In genomic region chr1:31666290-31666963, GRCh38 we compare ENCODE assay signal across 9 cellular contexts. TPM values are rescaled to one million over a fixed set of nuclear protein-coding genes. Genes with fewer than 3 reads are reported as not detected.
DNase-seq lines count a peak whose midpoint lies in the region; ATAC-seq and TF ChIP-seq lines count a peak whose summit lies in the region.
"Had no signal": no experiment of that assay in that cellular context is flagged by ENCODE, and none has a peak within 500 bp of the region (broad histone marks: within the 10 kb centered on the region; RNA-seq: fewer than 3 reads in every experiment).

No MANE protein-coding gene starts in this region.

- H3K27ac Mint-ChIP-seq in endothelial cell (ENCODE audit: unreplicated experiment): no peak overlapping the region

- no peak for ATAC-seq in HG03378 (IDR thresholded peaks at IDR 0.05; ENCODE audit: unreplicated experiment)

- peak overlapping the region in 3 of 4 donors; percentile 51 to 85 (median 62) for H3K27ac ChIP-seq in Peyer's patch
- peak overlapping the region; percentile 45 to 46 for H3K27ac ChIP-seq in prostate gland

- H3K4me3 ChIP-seq in Peyer's patch (no peak overlapping the region), fibroblast of mammary gland (ENCODE audit: control insufficient read depth, low read depth, low read length) (no peak overlapping the region), prostate gland (no peak overlapping the region)

- no peaks in the 10 kb centered on the region for H3K27me3 ChIP-seq in Peyer's patch
- H3K27me3 ChIP-seq in prostate gland (replicated peaks; ENCODE audit: insufficient read depth): no peaks in the 10 kb centered on the region

- H3K27me3 Mint-ChIP-seq in endothelial cell (ENCODE audit: unreplicated experiment): peaks cover 11% of the 10 kb centered on the region

- peak; percentile 28 to 61 for TF ChIP-seq POLR2A in Peyer's patch (IDR thresholded peaks at IDR 0.05)
- TF ChIP-seq POLR2A in prostate gland (IDR thresholded peaks at IDR 0.05): peak; percentile 55

- H3K9me3 Mint-ChIP-seq in endothelial cell (ENCODE audit: unreplicated experiment): no peaks in the 10 kb centered on the region

- H3K36me3 ChIP-seq in Peyer's patch (no peaks in the 10 kb centered on the region), prostate gland (no peaks in the 10 kb centered on the region)

- no peak overlapping the region for H3K4me3 Mint-ChIP-seq in endothelial cell (ENCODE audit: unreplicated experiment)

- peaks cover 0 to 52% (median 2%) of the 10 kb centered on the region in 4 donors for H3K4me1 ChIP-seq in Peyer's patch
- peaks cover 2% of the 10 kb centered on the region for H3K4me1 ChIP-seq in prostate gland (replicated peaks)

- DNase-seq in EL (peak; percentile 47), Peyer's patch (peak in 2 of 3 donors; percentile 80 to 89), fibroblast of mammary gland (ENCODE audit: low read depth) (peak; percentile 33), prostate gland (ENCODE audit: low spot score) (peak; percentile 43), SIG-M5 (lab: John Stamatoyannopoulos, UW) (no peak), GOT3 (lab: John Stamatoyannopoulos, UW) (no peak), endothelial cell (ENCODE audit: low spot score) (no peak)
- DNase-seq: NCI-H2029 treated with DMSO at 0.1 percent for 48 hours had no signal

- peaks cover 20% of the 10 kb centered on the region for H3K4me1 Mint-ChIP-seq in endothelial cell (ENCODE audit: unreplicated experiment)

- 37% methylated on average over 9 of the region's 9 CpGs for WGBS in prostate gland

- TF ChIP-seq CTCF in Peyer's patch (IDR thresholded peaks at IDR 0.05): no peak
- TF ChIP-seq CTCF in fibroblast of mammary gland (conservative IDR thresholded peaks at IDR 0.05; ENCODE audit: control insufficient read depth, insufficient read depth, low read depth, low read length): no peak
- peak in 1 of 4 experiments; percentile 20 for TF ChIP-seq CTCF in prostate gland (IDR thresholded peaks at IDR 0.05)
- TF ChIP-seq CTCF in endothelial cell (IDR thresholded peaks at IDR 0.05; ENCODE audit: unreplicated experiment): no peak

- peaks cover 4% of the 10 kb centered on the region for H3K36me3 Mint-ChIP-seq in endothelial cell (ENCODE audit: low read depth, unreplicated experiment)

- H3K9me3 ChIP-seq in Peyer's patch: no peaks in the 10 kb centered on the region
- H3K9me3 ChIP-seq in prostate gland: no peaks in the 10 kb centered on the region

- intact Hi-C loops in prostate gland (cut with DNase I): loop anchor here (5.0 kb wide), 1 partner anchor 406 kb away; the partner anchor contains the start of gene TMEM39B

RNA-seq across cellular contexts. Expression of gene PEF1, which starts 21.8 kb away (rescaled TPM):
- total RNA-seq in Peyer's patch (100 to 1,000 TPM in 1 of 4 donors, 10 to 100 TPM in 3; 49.5 to 116 (median 59.8) TPM), prostate gland (10 to 100 TPM; 83.1 to 99.5 TPM), endothelial cell (ENCODE audit: unreplicated experiment) (70.9 TPM)

RNA-seq across cellular contexts. Expression of gene COL16A1, which starts 37.4 kb away (rescaled TPM):
- total RNA-seq in Peyer's patch (100 to 1,000 TPM in 1 of 4 donors, 10 to 100 TPM in 3; 18.2 to 201 (median 58.3) TPM), prostate gland (10 to 100 TPM; 45.3 to 89.4 TPM), endothelial cell (ENCODE audit: unreplicated experiment) (5.3 TPM)

RNA-seq across cellular contexts. Expression of gene HCRTR1, which starts 48.9 kb away (rescaled TPM):
- total RNA-seq in Peyer's patch (not detected), prostate gland (not detected), endothelial cell (ENCODE audit: unreplicated experiment) (not detected)

Comparison
In these comparisons a context has a peak if more than half of its experiments do, and no peak if none do; other contexts are left out.
1. DNase-seq: peak in EL (single experiment), Peyer's patch (2 of 3), fibroblast of mammary gland (single experiment) and prostate gland (single experiment); none in SIG-M5 (single experiment), GOT3 (single experiment) and endothelial cell (single experiment).